Comparison of ENCODE assay signal across 7 cellular contexts in the genomic region with DNA sequence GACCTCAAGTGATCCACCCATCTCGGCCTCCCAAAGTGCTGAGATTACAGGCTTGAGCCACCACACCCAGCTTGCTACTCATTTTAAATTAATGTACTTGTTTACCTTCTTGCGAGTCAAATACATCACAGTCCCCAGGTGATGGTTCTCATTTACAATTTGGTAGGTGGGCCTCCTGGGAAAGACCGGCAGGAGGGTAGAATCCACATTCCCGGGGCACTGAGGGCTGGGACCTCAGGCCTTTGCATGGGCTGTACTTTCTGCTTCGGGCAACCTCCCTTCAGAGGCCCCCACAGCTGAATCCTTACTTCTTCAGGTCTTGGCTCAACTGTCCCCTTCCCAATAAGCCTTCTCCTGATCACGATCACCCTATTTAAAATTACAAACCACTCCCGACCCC.
"Had no signal": no experiment of that assay in that cellular context is flagged by ENCODE, and none has a peak within 500 bp of the region (broad histone marks: within the 10 kb centered on the region; RNA-seq: fewer than 3 reads in every experiment).

No MANE protein-coding gene starts in this region.

- ATAC-seq: HepG2 had no signal

- H3K27ac ChIP-seq: HL-60 had no signal

- DNase-seq: GOT3, H7, HCEC 1CT, KBM-7 had no signal

- H3K27ac Mint-ChIP-seq: IgD-negative memory B cell had no signal

- H3K4me3 Mint-ChIP-seq: IgD-negative memory B cell had no signal
